Comparison of ENCODE assay signal across 9 cellular contexts in genomic region chr20:43448748-43449535, GRCh38. TPM values are rescaled to one million over a fixed set of nuclear protein-coding genes. Genes with fewer than 3 reads are reported as not detected.
A peak's percentile ranks its signal among the peaks of the same experiment; 100 is the strongest.
DNase-seq lines count a peak whose midpoint lies in the region; ATAC-seq and TF ChIP-seq lines count a peak whose summit lies in the region.
"Had no signal": no experiment of that assay in that cellular context is flagged by ENCODE, and none has a peak within 500 bp of the region (broad histone marks: within the 10 kb centered on the region; RNA-seq: fewer than 3 reads in every experiment).

No MANE protein-coding gene starts in this region.

- no peak overlapping the region for H3K27ac Mint-ChIP-seq in stimulated activated naive B cell treated with anti-CD40 and anti-IgM and Interleukin-4, amounts not matched to agents 10 μg/mL and 1 μg/mL and 100 μg/mL, for 72 hours

- H3K27ac ChIP-seq in 22Rv1 (no peak overlapping the region), VCaP (no peak overlapping the region), left lung (no peak overlapping the region)
- H3K27ac ChIP-seq: epithelial cell of prostate had no signal

- H3K36me3 ChIP-seq in left lung = no peaks in the 10 kb centered on the region

- H3K9me3 Mint-ChIP-seq in stimulated activated naive B cell treated with anti-CD40 and anti-IgM and Interleukin-4, amounts not matched to agents 10 μg/mL and 1 μg/mL and 100 μg/mL, for 72 hours = peaks cover 0 to 3% of the 10 kb centered on the region in 2 donors

- ATAC-seq in left lung (peak; percentile 87), GM19463 (IDR thresholded peaks at IDR 0.05; ENCODE audit: unreplicated experiment) (no peak)
- peak; percentile 70 to 72 for ATAC-seq in stimulated activated naive B cell treated with anti-CD40 and anti-IgM and Interleukin-4, amounts not matched to agents 10 μg/mL and 1 μg/mL and 100 μg/mL, for 72 hours (replicated peaks)

- no peaks in the 10 kb centered on the region for H3K36me3 Mint-ChIP-seq in stimulated activated naive B cell treated with anti-CD40 and anti-IgM and Interleukin-4, amounts not matched to agents 10 μg/mL and 1 μg/mL and 100 μg/mL, for 72 hours

- TF ChIP-seq CTCF in 22Rv1 (IDR thresholded peaks at IDR 0.05) = peak; percentile 87
- peak; percentile 89 for TF ChIP-seq CTCF in GM10266 (IDR thresholded peaks at IDR 0.05; ENCODE audit: control insufficient read depth, insufficient read depth, low read depth, missing control alignments)
- peak; percentile 92 for TF ChIP-seq CTCF in VCaP (conservative IDR thresholded peaks at IDR 0.05)
- peak; percentile 49 to 53 for TF ChIP-seq CTCF in left lung (IDR thresholded peaks at IDR 0.05)

- intact Hi-C loops in left lung (cut with DNase I) = no loop called here

- no peaks in the 10 kb centered on the region for H3K4me1 ChIP-seq in left lung

- no peak overlapping the region for H3K4me3 ChIP-seq in left lung

- H3K4me3 Mint-ChIP-seq in stimulated activated naive B cell treated with anti-CD40 and anti-IgM and Interleukin-4, amounts not matched to agents 10 μg/mL and 1 μg/mL and 100 μg/mL, for 72 hours = no peak overlapping the region

- no peaks in the 10 kb centered on the region for H3K9me3 ChIP-seq in left lung

- peaks cover 45 to 49% of the 10 kb centered on the region in 2 donors for H3K27me3 Mint-ChIP-seq in stimulated activated naive B cell treated with anti-CD40 and anti-IgM and Interleukin-4, amounts not matched to agents 10 μg/mL and 1 μg/mL and 100 μg/mL, for 72 hours

- peaks cover 0 to 23% of the 10 kb centered on the region in 2 donors for H3K27me3 ChIP-seq in left lung

- H3K4me1 Mint-ChIP-seq in stimulated activated naive B cell treated with anti-CD40 and anti-IgM and Interleukin-4, amounts not matched to agents 10 μg/mL and 1 μg/mL and 100 μg/mL, for 72 hours = no peaks in the 10 kb centered on the region

- DNase-seq in GM10266 (ENCODE audit: extremely low spot score) (peak; percentile 61), NCI-H1417 treated with DMSO at 0.1 percent for 48 hours (lab: John Stamatoyannopoulos, UW) (peak; percentile 27), cerebellum (ENCODE audit: low spot score) (peak; percentile 45), left lung (no peak)
- DNase-seq in stimulated activated naive B cell treated with anti-CD40 and anti-IgM and Interleukin-4, amounts not matched to agents 10 μg/mL and 1 μg/mL and 100 μg/mL, for 72 hours = peak; percentile 18

RNA-seq across cellular contexts. Expression of gene SRSF6, which starts 8.8 kb away (rescaled TPM):
- 49.5 TPM for total RNA-seq in cerebellum
- total RNA-seq in left lung = 100 to 1,000 TPM; 134 to 145 TPM

RNA-seq across cellular contexts. Expression of gene L3MBTL1, which starts 58.6 kb away (rescaled TPM):
- total RNA-seq in cerebellum = 43.2 TPM
- 1 to 10 TPM; 8.1 to 8.7 TPM for total RNA-seq in left lung

Comparison
In these comparisons a context has a peak if more than half of its experiments do, and no peak if none do; other contexts are left out.
1. DNase-seq: peak in GM10266 (single experiment), NCI-H1417 treated with DMSO at 0.1 percent for 48 hours (single experiment), cerebellum (single experiment) and stimulated activated naive B cell treated with anti-CD40 and anti-IgM and Interleukin-4, amounts not matched to agents 10 μg/mL and 1 μg/mL and 100 μg/mL, for 72 hours (single experiment); none in left lung (0 of 2).
2. Peak in every context shown above with its lines, with median percentiles within 50 percentile points of each other: CTCF ChIP-seq.